In genomic region chr13:45336025-45336800, GRCh38 we compare ENCODE assay signal across 12 cellular contexts. TPM values are rescaled to one million over a fixed set of nuclear protein-coding genes. Genes with fewer than 3 reads are reported as not detected.
DNase-seq lines count a peak whose midpoint lies in the region; TF ChIP-seq lines count a peak whose summit lies in the region.
"Had no signal": no experiment of that assay in that cellular context is flagged by ENCODE, and none has a peak within 500 bp of the region (broad histone marks: within the 10 kb centered on the region; RNA-seq: fewer than 3 reads in every experiment).

No MANE protein-coding gene starts in this region.

- H3K27ac Mint-ChIP-seq in progenitor cell of endocrine pancreas, result peak overlapping the region; percentile 26

- CTCF ChIA-PET in mammary epithelial cell (lab: Charles Lee; ENCODE audit: low non-redundant PET), result no interaction called here

- TF ChIP-seq CTCF in NB4 (IDR thresholded peaks at IDR 0.05; ENCODE audit: low read depth, low read length) (no peak), mammary epithelial cell (conservative IDR thresholded peaks at IDR 0.05 in 1 of 2, IDR thresholded peaks at IDR 0.05 in 1 of 2; ENCODE audit: extremely low read depth in 1 of 2, insufficient read depth in 1 of 2, low read depth in 1 of 2, low read length in 2 of 2) (no peak), progenitor cell of endocrine pancreas (IDR thresholded peaks at IDR 0.05; ENCODE audit: unreplicated experiment) (no peak)

- H3K27me3 ChIP-seq in mammary epithelial cell (ENCODE audit: insufficient read depth, low read length), result no peaks in the 10 kb centered on the region

- peaks cover 38% of the 10 kb centered on the region for H3K36me3 Mint-ChIP-seq in progenitor cell of endocrine pancreas (ENCODE audit: insufficient read depth)

- DNase-seq in DMS53 (lab: John Stamatoyannopoulos, UW) (peak; percentile 6), DMS53 treated with DMSO at 0.1 percent for 48 hours (lab: John Stamatoyannopoulos, UW; ENCODE audit: unreplicated experiment) (no peak), NB4 (ENCODE audit: low read depth) (peak; percentile 25), mammary epithelial cell (no peak), progenitor cell of endocrine pancreas (ENCODE audit: low spot score, unreplicated experiment) (no peak), NCI-H2107 (lab: John Stamatoyannopoulos, UW) (no peak), anterior cingulate cortex (lab: John Stamatoyannopoulos, UW) (no peak), cortex of kidney (lab: John Stamatoyannopoulos, UW) (no peak)
- DNase-seq: H7; hypothalamus; NCI-H524; stimulated activated naive CD4-positive, alpha-beta T cell treated with Interleukin-2 at 50 U/mL for 16 hours had no signal

- no peak overlapping the region for H3K27ac ChIP-seq in mammary epithelial cell (ENCODE audit: insufficient read depth, low read depth, low read length)

- H3K4me3 Mint-ChIP-seq in progenitor cell of endocrine pancreas (ENCODE audit: low read depth), result no peak overlapping the region

- no TSS peak for BruUV-seq in mammary epithelial cell (replicated peaks; lab: Mats Ljungman, UMichigan)

- intact Hi-C loops in mammary epithelial cell (cut with micrococcal nuclease), result no loop called here

- peaks cover 52% of the 10 kb centered on the region for H4K20me1 ChIP-seq in mammary epithelial cell (ENCODE audit: insufficient read depth, low read length)

- no peak overlapping the region for H2AFZ ChIP-seq in mammary epithelial cell (ENCODE audit: low read depth, low read length)

- peaks cover 53% of the 10 kb centered on the region for H3K36me3 ChIP-seq in mammary epithelial cell (ENCODE audit: insufficient read depth, low read length)

- H3K4me1 ChIP-seq in mammary epithelial cell (ENCODE audit: insufficient read depth, low read length), result peaks cover 77% of the 10 kb centered on the region

- WGBS in mammary epithelial cell (ENCODE audit: low coverage, missing lambda C conversion rate), result 81% methylated on average over 9 of the region's 9 CpGs

- H3K4me1 Mint-ChIP-seq in progenitor cell of endocrine pancreas (ENCODE audit: low read depth), result peaks cover 23% of the 10 kb centered on the region

- peak overlapping the region; percentile 98 for H3K4me3 ChIP-seq in NB4 (ENCODE audit: low read depth, low read length)
- no peak overlapping the region for H3K4me3 ChIP-seq in mammary epithelial cell (replicated peaks in 1 of 3; ENCODE audit: insufficient read depth in 1 of 3, low read depth in 2 of 3, low read length in 3 of 3)

- no peaks in the 10 kb centered on the region for H3K9me3 ChIP-seq in mammary epithelial cell (replicated peaks; ENCODE audit: insufficient read depth, low read length)

- H3K4me2 ChIP-seq in mammary epithelial cell (ENCODE audit: insufficient read depth, low read depth, low read length), result peak overlapping the region; percentile 33

- H3K79me2 ChIP-seq in mammary epithelial cell (ENCODE audit: insufficient read depth, low read length), result peaks cover 68% of the 10 kb centered on the region

- no peaks in the 10 kb centered on the region for H3K27me3 Mint-ChIP-seq in progenitor cell of endocrine pancreas

- dilution Hi-C loops in mammary epithelial cell (cut with HindIII; ENCODE audit: low sequenced_read_pairs), result loop anchor here (10.0 kb wide), 1 partner anchor 59 kb away; no protein-coding TSS in a partner anchor

- in situ Hi-C loops in mammary epithelial cell (cut with MboI; ENCODE audit: low sequenced_read_pairs in 2 of 2), result no loop called here

- no peaks in the 10 kb centered on the region for H3K9me3 Mint-ChIP-seq in progenitor cell of endocrine pancreas (ENCODE audit: low read depth)

- no peak overlapping the region for H3K9ac ChIP-seq in mammary epithelial cell (ENCODE audit: insufficient read depth, low read length)

- TF ChIP-seq POLR2A in NB4 (IDR thresholded peaks at IDR 0.05; ENCODE audit: extremely low read depth, insufficient read length), result peak; percentile 3

RNA-seq across cellular contexts. Expression of gene TPT1, which starts 4.8 kb away (rescaled TPM):
- total RNA-seq in mammary epithelial cell (1,000 to 10,000 TPM; 1,890 to 3,324 TPM), progenitor cell of endocrine pancreas (3,243 and 3,333 TPM in 2 replicates)
- polyA plus RNA-seq in mammary epithelial cell, result 4,455 TPM
- 1,866 TPM for polyA minus RNA-seq in mammary epithelial cell

Comparison
In these comparisons a context has a peak if more than half of its experiments do, and no peak if none do; other contexts are left out.
1. DNase-seq: peak in DMS53 (single experiment) and NB4 (single experiment); none in DMS53 treated with DMSO at 0.1 percent for 48 hours (single experiment), mammary epithelial cell (single experiment), progenitor cell of endocrine pancreas (single experiment), NCI-H2107 (single experiment), anterior cingulate cortex (0 of 58) and cortex of kidney (single experiment).